In the genomic region with DNA sequence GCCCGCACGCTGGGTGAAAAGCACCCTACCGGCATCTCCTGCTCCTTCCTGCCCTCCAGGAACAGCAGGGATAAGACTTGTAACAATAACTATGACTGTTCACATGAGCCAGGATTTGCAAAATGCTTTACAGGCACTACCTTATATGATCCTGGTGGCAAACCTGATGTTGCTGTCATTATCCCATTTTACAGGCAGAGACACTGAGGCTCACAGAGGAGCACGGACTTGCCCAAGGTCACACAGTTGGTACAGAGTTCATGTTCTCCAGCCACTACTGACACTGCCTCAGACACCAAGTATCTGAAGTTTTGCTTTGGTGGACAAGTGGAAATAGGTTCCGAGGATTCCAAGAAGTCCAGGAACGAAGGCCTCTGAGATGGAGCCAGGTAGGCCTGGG, we compare ENCODE assay signal across 2 cellular contexts.
TF ChIP-seq lines count a peak whose summit lies in the region.

No MANE protein-coding gene starts in this region.

TF ChIP-seq in HepG2, 621 proteins besides CTCF, POLR2A, EP300 and RAD21:
- TF ChIP-seq MED8 (CRISPR knock-in tag; IDR thresholded peaks at IDR 0.05; ENCODE audit: insufficient replicate concordance) (no peak), ZNF672 (CRISPR knock-in tag; IDR thresholded peaks at IDR 0.05) (no peak), CHD4 (IDR thresholded peaks at IDR 0.05; ENCODE audit: borderline replicate concordance, low read length) (0 out of 2 replicates have a peak, but pooled peaks have one; percentile 17), ATF7 (IDR thresholded peaks at IDR 0.05) (no peak), ATF7 (CRISPR knock-in tag; IDR thresholded peaks at IDR 0.05) (no peak), ZFX (CRISPR knock-in tag; IDR thresholded peaks at IDR 0.05; ENCODE audit: low read depth) (no peak), FOXC1 (CRISPR knock-in tag; IDR thresholded peaks at IDR 0.05; ENCODE audit: borderline replicate concordance) (no peak), NR1H2 (CRISPR knock-in tag; IDR thresholded peaks at IDR 0.05; ENCODE audit: borderline replicate concordance, low read depth) (no peak), HMG20A (CRISPR knock-in tag; IDR thresholded peaks at IDR 0.05; ENCODE audit: borderline replicate concordance) (no peak), ZNF629 (CRISPR knock-in tag; conservative IDR thresholded peaks at IDR 0.05) (peak; percentile 91)
- TF ChIP-seq, protein P1, sequence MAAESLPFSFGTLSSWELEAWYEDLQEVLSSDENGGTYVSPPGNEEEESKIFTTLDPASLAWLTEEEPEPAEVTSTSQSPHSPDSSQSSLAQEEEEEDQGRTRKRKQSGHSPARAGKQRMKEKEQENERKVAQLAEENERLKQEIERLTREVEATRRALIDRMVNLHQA (CRISPR knock-in tag; IDR thresholded peaks at IDR 0.05): no peak
TF ChIP-seq in HepG2: peak in this region for 2.

TF ChIP-seq in K562, 482 proteins besides CTCF, POLR2A, EP300 and RAD21:
- TF ChIP-seq ESRRA (IDR thresholded peaks at IDR 0.05; ENCODE audit: borderline replicate concordance, low read depth) (peak; percentile 54; the same call in 1 of the 2 replicates), BCOR (IDR thresholded peaks at IDR 0.05) (peak; percentile 19; the same call in 1 of the 2 replicates), RBM25 (IDR thresholded peaks at IDR 0.05; ENCODE audit: low read depth, low read length, severe bottlenecking) (peak; percentile 55)
- TF ChIP-seq, protein P2, sequence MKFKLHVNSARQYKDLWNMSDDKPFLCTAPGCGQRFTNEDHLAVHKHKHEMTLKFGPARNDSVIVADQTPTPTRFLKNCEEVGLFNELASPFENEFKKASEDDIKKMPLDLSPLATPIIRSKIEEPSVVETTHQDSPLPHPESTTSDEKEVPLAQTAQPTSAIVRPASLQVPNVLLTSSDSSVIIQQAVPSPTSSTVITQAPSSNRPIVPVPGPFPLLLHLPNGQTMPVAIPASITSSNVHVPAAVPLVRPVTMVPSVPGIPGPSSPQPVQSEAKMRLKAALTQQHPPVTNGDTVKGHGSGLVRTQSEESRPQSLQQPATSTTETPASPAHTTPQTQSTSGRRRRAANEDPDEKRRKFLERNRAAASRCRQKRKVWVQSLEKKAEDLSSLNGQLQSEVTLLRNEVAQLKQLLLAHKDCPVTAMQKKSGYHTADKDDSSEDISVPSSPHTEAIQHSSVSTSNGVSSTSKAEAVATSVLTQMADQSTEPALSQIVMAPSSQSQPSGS (CRISPR knock-in tag; IDR thresholded peaks at IDR 0.05): no peak
TF ChIP-seq in K562: peak in this region for 3.
